In the genomic region with DNA sequence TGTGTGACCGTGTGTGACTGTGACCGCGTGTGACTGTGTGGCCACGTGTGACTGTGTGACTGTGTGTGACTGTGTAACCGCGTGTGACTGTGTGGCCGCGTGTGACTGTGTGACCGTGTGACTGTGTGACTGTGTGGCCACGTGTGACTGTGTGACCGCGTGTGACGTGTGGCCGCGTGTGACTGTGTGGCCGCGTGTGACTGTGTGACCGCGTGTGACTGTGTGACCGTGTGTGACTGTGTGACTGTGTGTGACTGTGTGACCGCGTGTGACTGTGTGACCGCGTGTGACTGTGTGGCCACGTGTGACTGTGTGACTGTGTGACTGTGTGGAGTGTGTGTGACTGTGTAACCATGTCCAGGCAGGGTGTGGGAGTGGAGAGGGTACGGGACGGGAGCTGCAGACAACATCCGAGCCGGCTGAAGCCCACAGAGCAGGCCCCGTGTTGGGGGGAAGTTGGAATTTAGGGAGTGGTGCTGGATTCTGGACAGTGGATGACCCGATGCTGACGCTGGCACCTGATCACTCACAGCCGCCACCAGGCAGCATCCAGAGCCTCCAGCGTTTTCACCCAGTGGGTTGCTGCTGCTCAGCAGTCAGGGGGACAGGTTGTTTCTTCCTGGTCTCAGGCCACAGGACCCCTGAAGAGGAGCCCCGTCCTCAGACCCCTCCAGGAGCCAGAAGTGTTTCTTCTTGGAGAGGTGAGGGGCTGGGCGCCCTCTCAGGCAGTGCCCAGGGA, we compare ENCODE assay signal across 17 cellular contexts.
DNase-seq lines count a peak whose midpoint lies in the region; ATAC-seq, FAIRE-seq and TF ChIP-seq lines count a peak whose summit lies in the region.
"Had no signal": no experiment of that assay in that cellular context is flagged by ENCODE, and none has a peak within 500 bp of the region (broad histone marks: within the 10 kb centered on the region; RNA-seq: fewer than 3 reads in every experiment).

No MANE protein-coding gene starts in this region.

- H3K9me3 Mint-ChIP-seq in chondrocyte (ENCODE audit: low read depth): no peaks in the 10 kb centered on the region
- H3K9me3 Mint-ChIP-seq in activated T-cell treated with anti-CD3 and anti-CD28 coated beads, Interleukin-2, amount 50 U/mL, for 72 hours: no peaks in the 10 kb centered on the region
- H3K9me3 Mint-ChIP-seq: CD4-positive, alpha-beta T cell; IgD-negative memory B cell had no signal

- TF ChIP-seq RAD21 in A549 (conservative IDR thresholded peaks at IDR 0.05 in 1 of 2, IDR thresholded peaks at IDR 0.05 in 1 of 2) (no peak), SK-N-SH (IDR thresholded peaks at IDR 0.05; ENCODE audit: low read length) (no peak)

- H3K4me3 Mint-ChIP-seq in chondrocyte (ENCODE audit: unreplicated experiment): no peak overlapping the region
- H3K4me3 Mint-ChIP-seq in activated T-cell treated with anti-CD3 and anti-CD28 coated beads, Interleukin-2, amount 50 U/mL, for 72 hours: no peak overlapping the region
- H3K4me3 Mint-ChIP-seq: CD4-positive, alpha-beta T cell; IgD-negative memory B cell had no signal

- H3K36me3 Mint-ChIP-seq in chondrocyte (ENCODE audit: low read depth): no peaks in the 10 kb centered on the region
- no peaks in the 10 kb centered on the region for H3K36me3 Mint-ChIP-seq in activated T-cell treated with anti-CD3 and anti-CD28 coated beads, Interleukin-2, amount 50 U/mL, for 72 hours (ENCODE audit: insufficient read depth in 2 of 2)
- H3K36me3 Mint-ChIP-seq: IgD-negative memory B cell had no signal

- H3K36me3 ChIP-seq in kidney (ENCODE audit: control insufficient read depth in 1 of 2, insufficient read depth in 2 of 2, low read length in 2 of 2) (peaks cover 0 to 2% of the 10 kb centered on the region in 2 donors), SK-N-SH (replicated peaks in 1 of 2; ENCODE audit: control insufficient read depth in 1 of 2, insufficient read depth in 2 of 2, low read length in 1 of 2) (no peaks in the 10 kb centered on the region), pancreas (no peaks in the 10 kb centered on the region)
- H3K36me3 ChIP-seq: BLaER1 treated with 17β-estradiol and CSF1 and Interleukin-3, amounts not matched to agents 10 nM and 100 nM had no signal

- H3K27ac ChIP-seq in A549 (no peak overlapping the region), kidney (ENCODE audit: low read depth in 2 of 2, low read length in 2 of 2) (no peak overlapping the region), SK-N-SH (ENCODE audit: low read depth in 2 of 2, low read length in 1 of 2) (no peak overlapping the region), pancreas (no peak overlapping the region)
- H3K27ac ChIP-seq: BLaER1 treated with 17β-estradiol and CSF1 and Interleukin-3, amounts not matched to agents 10 nM and 100 nM had no signal

- 80% methylated on average over 30 of the region's 36 CpGs for WGBS in A549 (ENCODE audit: missing lambda C conversion rate)
- WGBS in SK-N-SH (ENCODE audit: low lambda C conversion rate): 81% methylated on average over 36 of the region's 36 CpGs
- WGBS in pancreas, 2 donors: 95 to 96% methylated on average over 36 of the region's 36 CpGs

- intact Hi-C loops in kidney (cut with DNase I): no loop called here
- intact Hi-C loops in posterior vena cava (cut with DNase I): loop anchor here in 1 of 2 donors (5.0 kb wide), 1 partner anchor 662 kb away; no protein-coding TSS in a partner anchor
- intact Hi-C loops in pancreas (cut with DNase I): no loop called here

- FAIRE-seq in A549 (lab: Jason Lieb, UNC): no peak
- FAIRE-seq in kidney (lab: Jason Lieb, UNC): no peak
- FAIRE-seq in pancreas (lab: Jason Lieb, UNC): no peak
- FAIRE-seq: GM12892 had no signal

- POLR2A ChIA-PET in A549 (lab: Yijun Ruan, JAX) (no interaction called here), SK-N-SH (lab: Yijun Ruan, JAX) (no interaction called here)

- DNase-seq in A549 (ENCODE audit: low read depth in 1 of 2, low spot score in 1 of 2) (no peak), chondrocyte (ENCODE audit: low spot score) (peak; percentile 84), kidney (peak; percentile 48), posterior vena cava (ENCODE audit: low spot score) (peak; percentile 56), SK-N-SH (no peak), pancreas (no peak)
- DNase-seq in activated T-cell treated with anti-CD3 and anti-CD28 coated beads, Interleukin-2, amount 50 U/mL, for 72 hours: no peak
- DNase-seq: 8988T; ACHN; Calu3; CD4-positive, alpha-beta T cell; DMS 273 treated with DMSO at 0.1 percent for 48 hours had no signal

- H3K4me2 ChIP-seq in A549 (no peak overlapping the region), SK-N-SH (no peak overlapping the region)
- H3K4me2 ChIP-seq: BLaER1 treated with 17β-estradiol and CSF1 and Interleukin-3, amounts not matched to agents 10 nM and 100 nM had no signal

- H3K79me2 ChIP-seq in SK-N-SH (ENCODE audit: insufficient read depth): no peaks in the 10 kb centered on the region

- TF ChIP-seq CTCF in A549 (IDR thresholded peaks at IDR 0.05) (no peak), chondrocyte (IDR thresholded peaks at IDR 0.05) (no peak), kidney (IDR thresholded peaks at IDR 0.05; ENCODE audit: borderline replicate concordance, extremely low read depth, insufficient read depth) (no peak), SK-N-SH (IDR thresholded peaks at IDR 0.05) (no peak), pancreas (IDR thresholded peaks at IDR 0.05) (no peak)

- no peak overlapping the region for H3K9ac ChIP-seq in kidney (ENCODE audit: low read length in 2 of 2)
- no peak overlapping the region for H3K9ac ChIP-seq in SK-N-SH
- H3K9ac ChIP-seq: BLaER1 treated with 17β-estradiol and CSF1 and Interleukin-3, amounts not matched to agents 10 nM and 100 nM had no signal

- TF ChIP-seq EP300 in A549 (IDR thresholded peaks at IDR 0.05) (no peak), SK-N-SH (IDR thresholded peaks at IDR 0.05; ENCODE audit: borderline replicate concordance in 1 of 2, low read depth in 1 of 2, low read length in 1 of 2) (no peak)

- H3K9me3 ChIP-seq in A549: peaks cover 11% of the 10 kb centered on the region; the same call in 2 of the 3 replicates
- peaks cover 0 to 5% of the 10 kb centered on the region in 2 donors for H3K9me3 ChIP-seq in kidney (ENCODE audit: control insufficient read depth in 1 of 2, low read length in 2 of 2)
- H3K9me3 ChIP-seq in SK-N-SH: peaks cover 6% of the 10 kb centered on the region; the same call in 1 of the 2 replicates
- H3K9me3 ChIP-seq in pancreas: no peaks in the 10 kb centered on the region

- H3K27me3 ChIP-seq in SK-N-SH (ENCODE audit: insufficient read depth) (no peaks in the 10 kb centered on the region), pancreas (no peaks in the 10 kb centered on the region)
- H3K27me3 ChIP-seq: BLaER1 treated with 17β-estradiol and CSF1 and Interleukin-3, amounts not matched to agents 10 nM and 100 nM had no signal

- H3F3A ChIP-seq in SK-N-SH (replicated peaks; ENCODE audit: insufficient read depth): no peaks in the 10 kb centered on the region

- H2AFZ ChIP-seq in SK-N-SH (ENCODE audit: low read depth): no peak overlapping the region

- no peaks in the 10 kb centered on the region for H4K20me1 ChIP-seq in SK-N-SH (ENCODE audit: insufficient read depth)
- H4K20me1 ChIP-seq: BLaER1 treated with 17β-estradiol and CSF1 and Interleukin-3, amounts not matched to agents 10 nM and 100 nM had no signal

- H3K4me3 ChIP-seq in A549: no peak overlapping the region
- H3K4me3 ChIP-seq in kidney (ENCODE audit: low read length in 2 of 2): no peak overlapping the region
- no peak overlapping the region for H3K4me3 ChIP-seq in SK-N-SH (ENCODE audit: low read depth in 2 of 2, low read length in 1 of 2)
- H3K4me3 ChIP-seq in pancreas: no peak overlapping the region
- H3K4me3 ChIP-seq: BLaER1 treated with 17β-estradiol and CSF1 and Interleukin-3, amounts not matched to agents 10 nM and 100 nM had no signal

- no peak overlapping the region for H3K27ac Mint-ChIP-seq in chondrocyte (ENCODE audit: unreplicated experiment)
- no peak overlapping the region for H3K27ac Mint-ChIP-seq in activated T-cell treated with anti-CD3 and anti-CD28 coated beads, Interleukin-2, amount 50 U/mL, for 72 hours
- H3K27ac Mint-ChIP-seq: CD4-positive, alpha-beta T cell; IgD-negative memory B cell had no signal

- no peaks in the 10 kb centered on the region for H3K4me1 ChIP-seq in A549
- H3K4me1 ChIP-seq in kidney (ENCODE audit: control insufficient read depth in 1 of 2, insufficient read depth in 1 of 2, low read depth in 1 of 2, low read length in 2 of 2): no peaks in the 10 kb centered on the region
- H3K4me1 ChIP-seq in SK-N-SH (ENCODE audit: control insufficient read depth in 1 of 2, insufficient read depth in 2 of 2, low read depth in 1 of 2, low read length in 1 of 2): no peaks in the 10 kb centered on the region
- H3K4me1 ChIP-seq in pancreas: no peaks in the 10 kb centered on the region

- 0 out of 2 replicates have a peak, but pooled peaks have one; percentile 18 for TF ChIP-seq POLR2A in A549 (IDR thresholded peaks at IDR 0.05; ENCODE audit: low read length)

- H3K4me1 Mint-ChIP-seq in chondrocyte (ENCODE audit: low read depth): no peaks in the 10 kb centered on the region
- no peaks in the 10 kb centered on the region for H3K4me1 Mint-ChIP-seq in activated T-cell treated with anti-CD3 and anti-CD28 coated beads, Interleukin-2, amount 50 U/mL, for 72 hours (ENCODE audit: low read depth)
- H3K4me1 Mint-ChIP-seq: IgD-negative memory B cell had no signal

- H3K27me3 Mint-ChIP-seq in chondrocyte (ENCODE audit: low read depth): peaks cover 6% of the 10 kb centered on the region
- H3K27me3 Mint-ChIP-seq in activated T-cell treated with anti-CD3 and anti-CD28 coated beads, Interleukin-2, amount 50 U/mL, for 72 hours (ENCODE audit: low read depth): no peaks in the 10 kb centered on the region
- H3K27me3 Mint-ChIP-seq: CD4-positive, alpha-beta T cell; IgD-negative memory B cell had no signal

- ATAC-seq in A549: no peak
- ATAC-seq in GM18909 (IDR thresholded peaks at IDR 0.05; ENCODE audit: poor library complexity, unreplicated experiment): no peak
- ATAC-seq in activated T-cell treated with anti-CD3 and anti-CD28 coated beads, Interleukin-2, amount 50 U/mL, for 72 hours (replicated peaks in 1 of 2): no peak
- ATAC-seq in pancreas: no peak
- ATAC-seq: HCT116 had no signal

- CTCF ChIA-PET in A549 (lab: Yijun Ruan, JAX): no interaction called here
- CTCF ChIA-PET in SK-N-SH (lab: Yijun Ruan, JAX): interaction anchor here (0.8 to 1.0 kb wide), 3 partner anchors 21 to 408 kb away, joined by 3 read pairs; no protein-coding TSS in a partner anchor

- no peaks in the 10 kb centered on the region for H3K9me2 ChIP-seq in SK-N-SH

TF ChIP-seq in SK-N-SH, 30 proteins besides CTCF, POLR2A, EP300 and RAD21:
- TF ChIP-seq SIN3A (IDR thresholded peaks at IDR 0.05; ENCODE audit: borderline replicate concordance, low read depth, low read length): no peak
- TF ChIP-seq ELF1 (IDR thresholded peaks at IDR 0.05): no peak
- TF ChIP-seq FOXM1 (IDR thresholded peaks at IDR 0.05; ENCODE audit: low read depth): no peak

Comparison
In these comparisons a context has a peak if more than half of its experiments do, and no peak if none do; other contexts are left out.
1. DNase-seq: peak in chondrocyte (single experiment), kidney (single experiment) and posterior vena cava (single experiment); none in A549 (0 of 2), SK-N-SH (single experiment), activated T-cell treated with anti-CD3 and anti-CD28 coated beads, Interleukin-2, amount 50 U/mL, for 72 hours (0 of 2) and pancreas (0 of 6).